Comparison of ENCODE assay signal across 14 cellular contexts in the genomic region with DNA sequence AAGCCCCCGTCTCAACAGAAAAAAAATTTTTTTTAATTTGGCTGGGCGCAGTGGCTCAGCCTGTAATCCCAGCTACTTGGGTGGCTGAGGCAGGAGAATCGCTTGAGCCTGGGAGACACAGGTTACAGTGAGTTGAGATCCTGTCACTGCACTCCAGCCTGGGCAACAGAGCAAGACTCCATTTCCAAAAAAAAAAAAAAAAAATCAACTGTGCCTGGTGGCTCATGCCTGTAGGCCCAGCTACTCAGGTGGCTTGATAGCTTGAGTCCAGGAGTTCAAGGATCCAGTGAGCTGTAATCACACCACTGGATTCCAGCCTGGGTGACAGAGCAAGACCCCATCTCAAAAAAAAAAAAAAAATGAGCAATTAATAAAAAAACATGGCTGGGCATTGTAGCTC.
DNase-seq lines count a peak whose midpoint lies in the region; TF ChIP-seq lines count a peak whose summit lies in the region.
"Had no signal": no experiment of that assay in that cellular context is flagged by ENCODE, and none has a peak within 500 bp of the region (broad histone marks: within the 10 kb centered on the region; RNA-seq: fewer than 3 reads in every experiment).

No MANE protein-coding gene starts in this region.

- H3K27ac ChIP-seq in HEK293 (ENCODE audit: extremely low read depth, low read depth, low read length) (no peak overlapping the region), RWPE1 (peak overlapping the region; percentile 88)

- no peaks in the 10 kb centered on the region for H3K9me3 ChIP-seq in HEK293 (ENCODE audit: control insufficient read depth, insufficient read depth, low read depth, low read length)
- H3K9me3 ChIP-seq: A549, BE2C had no signal

- H3K36me3 ChIP-seq in HEK293 (ENCODE audit: control insufficient read depth in 2 of 2, insufficient read depth in 1 of 2, low read length in 2 of 2), result peaks cover 0 to 6% of the 10 kb centered on the region in 2 experiments; a peak in 1 of 3 replicates

- TF ChIP-seq CTCF in HEK293 (tag by site-specific recombination; IDR thresholded peaks at IDR 0.05) (no peak), RWPE1 (conservative IDR thresholded peaks at IDR 0.05; ENCODE audit: low read depth) (no peak)

- peaks cover 2% of the 10 kb centered on the region for H3K4me1 ChIP-seq in HEK293 (ENCODE audit: control insufficient read depth, insufficient read depth, low read length)
- H3K4me1 ChIP-seq: BE2C had no signal

- POLR2A ChIA-PET in HEK293 (lab: Yijun Ruan, JAX), result interaction anchor here (0.6 to 1.0 kb wide), 2 partner anchors 16 to 1644 kb away, joined by 3 to 4 read pairs; no protein-coding TSS in a partner anchor
- POLR2A ChIA-PET in RWPE1 (lab: Yijun Ruan, JAX; ENCODE audit: low non-redundant PET), result no interaction called here

- no peak for DNase-seq in RWPE1 (ENCODE audit: low spot score)
- DNase-seq in NOMO-1 (lab: John Stamatoyannopoulos, UW; ENCODE audit: unreplicated experiment in 2 of 2), result no peak
- DNase-seq in NK-92 (lab: John Stamatoyannopoulos, UW; ENCODE audit: unreplicated experiment), result no peak
- DNase-seq: BE2C; CD8-positive, alpha-beta T cell; COR-L47; DMS153; DMS79 treated with DMSO at 0.1 percent for 48 hours; EL; GDM1; H9 had no signal

- CTCF ChIA-PET in HEK293 (lab: Yijun Ruan, JAX), result interaction anchor here (0.6 to 1.1 kb wide), 3 partner anchors 29 to 349 kb away, joined by 3 to 5 read pairs (median 4); no protein-coding TSS in a partner anchor
- CTCF ChIA-PET in RWPE1 (lab: Yijun Ruan, JAX), result no interaction called here

- H3K4me3 ChIP-seq in HEK293 (ENCODE audit: low read depth, low read length), result no peak overlapping the region
- H3K4me3 ChIP-seq: A549, GM23338 had no signal

TF ChIP-seq in HEK293, 187 proteins besides CTCF, POLR2A, EP300 and RAD21 (continues in another document):
- TF ChIP-seq ZBTB6 (tag by site-specific recombination; IDR thresholded peaks at IDR 0.05), result no peak
- TF ChIP-seq ZNF394 (tag by site-specific recombination; IDR thresholded peaks at IDR 0.05; ENCODE audit: borderline replicate concordance), result no peak
- peak; percentile 64; the same call in 1 of the 2 replicates for TF ChIP-seq ZNF362 (tag by site-specific recombination; IDR thresholded peaks at IDR 0.05)
- no peak for TF ChIP-seq ZNF501 (tag by site-specific recombination; IDR thresholded peaks at IDR 0.05)
- no peak for TF ChIP-seq ZNF398 (tag by site-specific recombination; IDR thresholded peaks at IDR 0.05)
- TF ChIP-seq SCRT2 (tag by site-specific recombination; IDR thresholded peaks at IDR 0.05), result no peak
- TF ChIP-seq ZNF121 (tag by site-specific recombination; IDR thresholded peaks at IDR 0.05), result 0 out of 2 replicates have a peak, but pooled peaks have one; percentile 19
- TF ChIP-seq PATZ1 (tag by site-specific recombination; IDR thresholded peaks at IDR 0.05), result no peak
- TF ChIP-seq ZNF561 (tag by site-specific recombination; IDR thresholded peaks at IDR 0.05; ENCODE audit: borderline replicate concordance), result no peak
- no peak for TF ChIP-seq INSM2 (tag by site-specific recombination; IDR thresholded peaks at IDR 0.05)
- TF ChIP-seq ZNF148 (tag by site-specific recombination; IDR thresholded peaks at IDR 0.05; ENCODE audit: borderline replicate concordance), result no peak
- TF ChIP-seq ZSCAN23 (tag by site-specific recombination; IDR thresholded peaks at IDR 0.05), result no peak
- no peak for TF ChIP-seq GLI2 (tag by site-specific recombination; IDR thresholded peaks at IDR 0.05; ENCODE audit: borderline replicate concordance, low read depth)
- TF ChIP-seq MEIS1 (CRISPR knock-in tag; IDR thresholded peaks at IDR 0.05; ENCODE audit: borderline replicate concordance), result no peak
